Comparison of ENCODE assay signal across 10 cellular contexts in the genomic region with DNA sequence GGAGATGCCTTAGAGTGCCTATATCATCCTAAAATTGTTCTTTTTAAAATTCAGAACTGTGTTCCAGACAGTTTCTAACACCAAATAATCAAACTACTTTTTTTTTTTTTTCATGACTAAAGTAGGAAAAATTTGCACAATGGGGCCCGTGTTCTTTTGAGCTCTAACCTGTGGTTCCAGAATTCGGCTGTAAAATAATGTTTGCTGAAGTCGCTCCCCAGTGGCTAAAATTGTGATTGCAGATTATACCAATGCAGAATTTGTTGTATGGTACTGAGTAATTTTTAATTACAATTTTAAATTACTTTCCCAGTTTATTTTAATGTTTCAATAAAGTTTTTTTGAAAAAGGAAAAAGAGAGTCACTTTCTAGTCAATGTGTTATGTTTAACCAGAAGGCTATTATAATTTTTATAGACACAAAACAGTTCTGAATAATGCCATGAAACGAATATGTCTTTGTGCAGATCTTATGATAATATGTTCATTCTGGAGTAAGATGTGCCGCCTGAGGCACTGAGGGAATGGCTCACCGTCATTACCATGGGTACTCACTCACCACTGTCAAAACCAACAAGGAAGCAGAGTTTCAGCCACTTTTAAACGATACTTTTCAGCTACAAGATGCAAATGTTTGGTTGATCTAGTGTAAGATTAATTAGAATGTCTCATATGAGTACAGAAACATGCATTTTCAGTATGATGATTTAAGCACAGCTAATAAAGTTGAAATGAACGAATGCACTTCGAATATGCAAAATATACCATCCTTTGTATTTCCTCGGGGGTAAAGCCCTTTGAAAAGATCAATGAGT.
A peak's percentile ranks its signal among the peaks of the same experiment; 100 is the strongest.
DNase-seq lines count a peak whose midpoint lies in the region; ATAC-seq lines count a peak whose summit lies in the region.
"Had no signal": no experiment of that assay in that cellular context is flagged by ENCODE, and none has a peak within 500 bp of the region (broad histone marks: within the 10 kb centered on the region; RNA-seq: fewer than 3 reads in every experiment).

No MANE protein-coding gene starts in this region.

- H3K4me3 Mint-ChIP-seq in activated naive CD4-positive, alpha-beta T cell treated with anti-CD3 and anti-CD28 coated beads, Interleukin-2, amount 50 U/mL, for 24 hours: no peak overlapping the region

- no peaks in the 10 kb centered on the region for H3K9me3 Mint-ChIP-seq in activated naive CD4-positive, alpha-beta T cell treated with anti-CD3 and anti-CD28 coated beads, Interleukin-2, amount 50 U/mL, for 24 hours

- H3K4me1 Mint-ChIP-seq in activated naive CD4-positive, alpha-beta T cell treated with anti-CD3 and anti-CD28 coated beads, Interleukin-2, amount 50 U/mL, for 24 hours: peaks cover 43% of the 10 kb centered on the region

- peak overlapping the region; percentile 49 for H3K27ac Mint-ChIP-seq in activated naive CD4-positive, alpha-beta T cell treated with anti-CD3 and anti-CD28 coated beads, Interleukin-2, amount 50 U/mL, for 24 hours

- no peak overlapping the region for H3K27ac ChIP-seq in effector memory CD4-positive, alpha-beta T cell (ENCODE audit: insufficient read depth, low read length, poor library complexity, severe bottlenecking)
- H3K27ac ChIP-seq: SK-N-MC, vagina had no signal

- no peaks in the 10 kb centered on the region for H3K27me3 Mint-ChIP-seq in activated naive CD4-positive, alpha-beta T cell treated with anti-CD3 and anti-CD28 coated beads, Interleukin-2, amount 50 U/mL, for 24 hours

- no peaks in the 10 kb centered on the region for H3K27me3 ChIP-seq in effector memory CD4-positive, alpha-beta T cell (replicated peaks; ENCODE audit: control insufficient read depth, insufficient read depth, low read length, poor library complexity, severe bottlenecking)
- H3K27me3 ChIP-seq: vagina had no signal

- peak; percentile 4 for DNase-seq in DMS53 treated with DMSO at 0.1 percent for 48 hours (lab: John Stamatoyannopoulos, UW; ENCODE audit: unreplicated experiment)
- DNase-seq in KBM-7: peak; percentile 51
- DNase-seq in left lobe of liver (ENCODE audit: low spot score): peak; percentile 31
- DNase-seq in glomerular visceral epithelial cell (ENCODE audit: extremely low spot score): no peak
- DNase-seq in effector memory CD4-positive, alpha-beta T cell: no peak
- no peak for DNase-seq in ecto neural progenitor cell (ENCODE audit: low spot score)

- ATAC-seq in left lobe of liver (no peak), HG02981 (IDR thresholded peaks at IDR 0.05; ENCODE audit: unreplicated experiment) (no peak)

- H3K36me3 ChIP-seq in effector memory CD4-positive, alpha-beta T cell (ENCODE audit: control insufficient read depth, insufficient read depth, low read length): no peaks in the 10 kb centered on the region
- H3K36me3 ChIP-seq: vagina had no signal

- H3K9me3 ChIP-seq in effector memory CD4-positive, alpha-beta T cell (ENCODE audit: control insufficient read depth, low read length): no peaks in the 10 kb centered on the region
- H3K9me3 ChIP-seq: vagina had no signal

- in situ Hi-C loops in KBM-7 (cut with MboI; ENCODE audit: low pct_unique_long_range_greater_than_20kb, low sequenced_read_pairs): loop anchor here (10.0 kb wide), 1 partner anchor 302 kb away; no protein-coding TSS in a partner anchor

- no peak overlapping the region for H3K4me3 ChIP-seq in effector memory CD4-positive, alpha-beta T cell (ENCODE audit: insufficient read depth, low read depth, low read length, poor library complexity, severe bottlenecking)
- H3K4me3 ChIP-seq: SK-N-MC, vagina had no signal

- peaks cover 21% of the 10 kb centered on the region for H3K4me1 ChIP-seq in effector memory CD4-positive, alpha-beta T cell (ENCODE audit: control insufficient read depth, insufficient read depth, low read length, poor library complexity, severe bottlenecking)

- H3K36me3 Mint-ChIP-seq in activated naive CD4-positive, alpha-beta T cell treated with anti-CD3 and anti-CD28 coated beads, Interleukin-2, amount 50 U/mL, for 24 hours: peaks cover 2% of the 10 kb centered on the region

Comparison
In these comparisons a context has a peak if more than half of its experiments do, and no peak if none do; other contexts are left out.
1. DNase-seq: peak in DMS53 treated with DMSO at 0.1 percent for 48 hours (single experiment), KBM-7 (single experiment) and left lobe of liver (single experiment); none in glomerular visceral epithelial cell (single experiment), effector memory CD4-positive, alpha-beta T cell (0 of 3) and ecto neural progenitor cell (single experiment).